ENCODE assay signal across 9 cellular contexts in genomic region chr17:15213381-15214087, GRCh38.
A peak's percentile ranks its signal among the peaks of the same experiment; 100 is the strongest.
DNase-seq lines count a peak whose midpoint lies in the region; ATAC-seq and TF ChIP-seq lines count a peak whose summit lies in the region.
"Had no signal": no experiment of that assay in that cellular context is flagged by ENCODE, and none has a peak within 500 bp of the region (broad histone marks: within the 10 kb centered on the region; RNA-seq: fewer than 3 reads in every experiment).

No MANE protein-coding gene starts in this region.

- H3K9me3 Mint-ChIP-seq in nephron progenitor cell, result no peaks in the 10 kb centered on the region

- peaks cover 4% of the 10 kb centered on the region for H3K27me3 Mint-ChIP-seq in nephron progenitor cell (ENCODE audit: low read depth, poor library complexity)

- no peaks in the 10 kb centered on the region for H3K4me1 Mint-ChIP-seq in nephron progenitor cell

- peak; percentile 60 for TF ChIP-seq CTCF in choroid plexus epithelial cell (conservative IDR thresholded peaks at IDR 0.05; ENCODE audit: low read depth, low read length)
- TF ChIP-seq CTCF in nephron progenitor cell (IDR thresholded peaks at IDR 0.05), result peak; percentile 59

- H3K4me3 Mint-ChIP-seq in nephron progenitor cell, result no peak overlapping the region

- ATAC-seq in GM21526 (IDR thresholded peaks at IDR 0.05; ENCODE audit: low FRiP score, unreplicated experiment) (no peak), HG03442 (IDR thresholded peaks at IDR 0.05; ENCODE audit: unreplicated experiment) (no peak)

- DNase-seq in NCI-H1436 (lab: John Stamatoyannopoulos, UW) (peak; percentile 2), NCI-H1436 treated with DMSO at 0.1 percent for 48 hours (lab: John Stamatoyannopoulos, UW) (no peak), MV-4-11 (lab: John Stamatoyannopoulos, UW) (peak; percentile 46), choroid plexus epithelial cell (ENCODE audit: low read depth) (peak; percentile 67), nephron progenitor cell (peak; percentile 15), NCI-H2171 (lab: John Stamatoyannopoulos, UW) (no peak)
- DNase-seq: activated CD4-positive, alpha-beta T cell treated with anti-CD3 and anti-CD28 coated beads for 1 hour had no signal

- no peak overlapping the region for H3K27ac Mint-ChIP-seq in nephron progenitor cell

- no peaks in the 10 kb centered on the region for H3K36me3 Mint-ChIP-seq in nephron progenitor cell (ENCODE audit: low read depth)

- no peak overlapping the region for H3K4me3 ChIP-seq in choroid plexus epithelial cell (ENCODE audit: low read depth, low read length)

Comparison
In these comparisons a context has a peak if more than half of its experiments do, and no peak if none do; other contexts are left out.
1. DNase-seq: peak in NCI-H1436 (single experiment), MV-4-11 (single experiment), choroid plexus epithelial cell (single experiment) and nephron progenitor cell (single experiment); none in NCI-H1436 treated with DMSO at 0.1 percent for 48 hours (single experiment) and NCI-H2171 (single experiment).